Comparison of ENCODE assay signal across 28 cellular contexts in the genomic region with DNA sequence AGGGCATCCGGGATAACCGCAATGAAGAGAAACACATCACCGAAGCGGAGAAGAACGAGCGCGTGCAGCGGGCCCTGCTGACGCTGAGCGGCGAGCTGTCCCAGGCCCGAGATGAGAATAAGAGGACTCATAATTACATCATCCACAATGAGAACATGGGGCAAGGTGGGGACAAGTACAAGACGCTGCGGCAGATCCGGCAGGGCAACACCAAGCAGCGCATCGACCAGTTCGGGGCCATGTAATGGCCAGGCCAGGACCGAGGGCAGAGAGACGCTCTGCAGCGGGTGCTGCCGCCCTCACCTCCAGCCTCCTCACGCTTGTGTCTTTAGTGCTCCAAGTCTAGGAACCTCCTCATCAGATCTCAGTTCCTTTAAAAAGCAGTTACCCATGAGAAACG.
"Had no signal": no experiment of that assay in that cellular context is flagged by ENCODE, and none has a peak within 500 bp of the region (broad histone marks: within the 10 kb centered on the region; RNA-seq: fewer than 3 reads in every experiment).

No MANE protein-coding gene starts in this region.

- H3K36me3 ChIP-seq: ovary, right lobe of liver, sigmoid colon, spleen, stomach, tibial artery, transverse colon, upper lobe of right lung, uterus had no signal

- H3K9me3 ChIP-seq: psoas muscle, right lobe of liver, sigmoid colon, tibial artery, transverse colon, upper lobe of right lung, uterus had no signal

- H3K27ac ChIP-seq: ovary, parathyroid adenoma, psoas muscle, right lobe of liver, sigmoid colon, spleen, stomach, tibial artery, transverse colon, upper lobe of right lung, uterus had no signal

- H3K9me3 Mint-ChIP-seq: stimulated activated naive CD8-positive, alpha-beta T cell treated with anti-CD3 and anti-CD28 coated beads, Interleukin-15, Interleukin-2, amounts not matched to agents 100 ng/mL and 50 ng/mL, for 24 hours had no signal

- H2AFZ ChIP-seq: parathyroid adenoma had no signal

- H3K36me3 Mint-ChIP-seq: naive thymus-derived CD4-positive, alpha-beta T cell; natural killer cell; stimulated activated naive B cell treated with anti-CD40 and anti-IgM and Interleukin-4, amounts not matched to agents 10 μg/mL and 1 μg/mL and 100 μg/mL, for 72 hours; type B pancreatic cell had no signal

- H3K27me3 Mint-ChIP-seq: naive thymus-derived CD4-positive, alpha-beta T cell; progenitor cell of endocrine pancreas; stimulated activated naive B cell treated with anti-CD40 and anti-IgM and Interleukin-4, amounts not matched to agents 10 μg/mL and 1 μg/mL and 100 μg/mL, for 72 hours; stimulated activated naive CD8-positive, alpha-beta T cell treated with anti-CD3 and anti-CD28 coated beads, Interleukin-15, Interleukin-2, amounts not matched to agents 100 ng/mL and 50 ng/mL, for 24 hours; type B pancreatic cell had no signal

- H3K9ac ChIP-seq: parathyroid adenoma had no signal

- ATAC-seq: naive thymus-derived CD4-positive, alpha-beta T cell; natural killer cell; psoas muscle; right cardiac atrium; stimulated activated naive B cell treated with anti-CD40 and anti-IgM and Interleukin-4, amounts not matched to agents 10 μg/mL and 1 μg/mL and 100 μg/mL, for 72 hours; upper lobe of right lung had no signal

- H3K79me2 ChIP-seq: parathyroid adenoma had no signal

- DNase-seq: naive thymus-derived CD4-positive, alpha-beta T cell; natural killer cell; occipital lobe; ovary; psoas muscle; right cardiac atrium; right lobe of liver; sigmoid colon; small intestine; spleen; stimulated activated CD4-positive, alpha-beta T cell treated with anti-CD3 and anti-CD28 coated beads, Interleukin-12 subunit alpha, Interleukin-12 subunit beta, amount 100 ng/mL, for 4 hours; stimulated activated CD4-positive, alpha-beta T cell treated with anti-CD3 and anti-CD28 coated beads, Interleukin-1b, Interleukin-23, amount 100 ng/mL, for 48 hours; stimulated activated CD4-positive, alpha-beta T cell treated with anti-CD3 and anti-CD28 coated beads, Interleukin-4, amount 100 ng/mL, for 1 hour; stimulated activated CD4-positive, alpha-beta T cell treated with anti-CD3 and anti-CD28 coated beads, Interleukin-4, amount 100 ng/mL, for 4 hours; stimulated activated CD8-positive, alpha-beta memory T cell treated with anti-CD3 and anti-CD28 coated beads, Interleukin-4, amount 100 ng/mL, for 48 hours; stimulated activated naive B cell treated with anti-CD40 and anti-IgM and Interleukin-4, amounts not matched to agents 10 μg/mL and 1 μg/mL and 100 μg/mL, for 72 hours; stimulated activated naive CD4-positive, alpha-beta T cell treated with Interleukin-2 at 50 U/mL for 16 hours; stomach; tibial artery; transverse colon; upper lobe of right lung; uterus had no signal

- H3K4me1 ChIP-seq: psoas muscle, right lobe of liver, sigmoid colon, stomach, tibial artery, transverse colon, upper lobe of right lung, uterus had no signal

- H3K27ac Mint-ChIP-seq: naive thymus-derived CD4-positive, alpha-beta T cell; natural killer cell; nephron; progenitor cell of endocrine pancreas; stimulated activated naive B cell treated with anti-CD40 and anti-IgM and Interleukin-4, amounts not matched to agents 10 μg/mL and 1 μg/mL and 100 μg/mL, for 72 hours; stimulated activated naive CD8-positive, alpha-beta T cell treated with anti-CD3 and anti-CD28 coated beads, Interleukin-15, Interleukin-2, amounts not matched to agents 100 ng/mL and 50 ng/mL, for 24 hours; type B pancreatic cell had no signal

- H3K4me1 Mint-ChIP-seq: natural killer cell; nephron; neural crest cell; stimulated activated naive B cell treated with anti-CD40 and anti-IgM and Interleukin-4, amounts not matched to agents 10 μg/mL and 1 μg/mL and 100 μg/mL, for 72 hours had no signal

- H3K27me3 ChIP-seq: ovary, right lobe of liver, sigmoid colon, spleen, stomach, tibial artery, transverse colon, upper lobe of right lung, uterus had no signal

- H3K4me3 Mint-ChIP-seq: naive thymus-derived CD4-positive, alpha-beta T cell; natural killer cell; nephron; neural crest cell; stimulated activated naive B cell treated with anti-CD40 and anti-IgM and Interleukin-4, amounts not matched to agents 10 μg/mL and 1 μg/mL and 100 μg/mL, for 72 hours; stimulated activated naive CD8-positive, alpha-beta T cell treated with anti-CD3 and anti-CD28 coated beads, Interleukin-15, Interleukin-2, amounts not matched to agents 100 ng/mL and 50 ng/mL, for 24 hours; type B pancreatic cell had no signal

- H3K4me3 ChIP-seq: ovary, psoas muscle, right lobe of liver, sigmoid colon, spleen, stomach, tibial artery, transverse colon, upper lobe of right lung, uterus had no signal
